In genomic region chr6:30556006-30556713, GRCh38 we compare ENCODE assay signal across 1 cellular context.
TF ChIP-seq lines count a peak whose summit lies in the region.

Gene GNL1, minus strand, starts transcription at chr6:30556489. Its CDS starts 286 bp downstream, at chr6:30556203.

TF ChIP-seq in HepG2, 621 proteins besides CTCF, POLR2A, EP300 and RAD21 (continued from another document and continues in another):
- TF ChIP-seq ZUFSP (CRISPR knock-in tag; IDR thresholded peaks at IDR 0.05; ENCODE audit: borderline replicate concordance) = no peak
- no peak for TF ChIP-seq ZNF737 (CRISPR knock-in tag; IDR thresholded peaks at IDR 0.05; ENCODE audit: borderline replicate concordance)
- peak; percentile 12; the same call in 1 of the 2 replicates for TF ChIP-seq NAIF1 (CRISPR knock-in tag; IDR thresholded peaks at IDR 0.05; ENCODE audit: borderline replicate concordance)
- TF ChIP-seq ZBTB34 (CRISPR knock-in tag; IDR thresholded peaks at IDR 0.05) = 0 out of 2 replicates have a peak, but pooled peaks have one; percentile 23
- no peak for TF ChIP-seq HNRNPL (IDR thresholded peaks at IDR 0.05; ENCODE audit: low read depth, low read length)
- TF ChIP-seq ZNF12 (CRISPR knock-in tag; IDR thresholded peaks at IDR 0.05) = 0 out of 2 replicates have a peak, but pooled peaks have one; percentile 8
- no peak for TF ChIP-seq LCORL (IDR thresholded peaks at IDR 0.05)
- peak; percentile 63; the same call in 1 of the 2 replicates for TF ChIP-seq LCORL (CRISPR knock-in tag; IDR thresholded peaks at IDR 0.05)
- peak; percentile 75; the same call in 1 of the 2 replicates for TF ChIP-seq BRD4 (CRISPR knock-in tag; IDR thresholded peaks at IDR 0.05)
- TF ChIP-seq SMAD3 (CRISPR knock-in tag; IDR thresholded peaks at IDR 0.05) = no peak
- peak; percentile 58; the same call in 1 of the 2 replicates for TF ChIP-seq ZNF724P (CRISPR knock-in tag; IDR thresholded peaks at IDR 0.05; ENCODE audit: borderline replicate concordance)
- TF ChIP-seq NFE2L1 (CRISPR knock-in tag; IDR thresholded peaks at IDR 0.05; ENCODE audit: borderline replicate concordance) = no peak
- TF ChIP-seq ZNF788 (CRISPR knock-in tag; IDR thresholded peaks at IDR 0.05; ENCODE audit: borderline replicate concordance) = peak; percentile 72
- no peak for TF ChIP-seq NFYC (CRISPR knock-in tag; IDR thresholded peaks at IDR 0.05)
- peak; percentile 32 for TF ChIP-seq TEAD3 (CRISPR knock-in tag; optimal IDR thresholded peaks at IDR 0.05; ENCODE audit: borderline replicate concordance)
- TF ChIP-seq ZNF468 (CRISPR knock-in tag; IDR thresholded peaks at IDR 0.05) = 0 out of 2 replicates have a peak, but pooled peaks have one; percentile 86
- no peak for TF ChIP-seq SRSF4 (IDR thresholded peaks at IDR 0.05; ENCODE audit: low read depth, low read length, poor library complexity, severe bottlenecking)
- TF ChIP-seq ZNF773 (CRISPR knock-in tag; IDR thresholded peaks at IDR 0.05; ENCODE audit: borderline replicate concordance) = 0 out of 2 replicates have a peak, but pooled peaks have one; percentile 71
- peak; percentile 91; the same call in 1 of the 2 replicates for TF ChIP-seq ZC3H13 (CRISPR knock-in tag; IDR thresholded peaks at IDR 0.05)
- TF ChIP-seq CREB3 (CRISPR knock-in tag; IDR thresholded peaks at IDR 0.05) = peak; percentile 81; the same call in 1 of the 2 replicates
- peak; percentile 51; the same call in 1 of the 2 replicates for TF ChIP-seq TFDP2 (CRISPR knock-in tag; IDR thresholded peaks at IDR 0.05)
- no peak; the same call in 1 of the 2 replicates for TF ChIP-seq BCL3 (CRISPR knock-in tag; IDR thresholded peaks at IDR 0.05)
- peak; percentile 56 for TF ChIP-seq AGO2 (optimal IDR thresholded peaks at IDR 0.05; ENCODE audit: low read depth, low read length)
- TF ChIP-seq SYNCRIP (IDR thresholded peaks at IDR 0.05; ENCODE audit: insufficient read depth, low read depth, low read length) = no peak
- TF ChIP-seq GABPB1 (CRISPR knock-in tag; IDR thresholded peaks at IDR 0.05) = peak; percentile 41; the same call in 1 of the 2 replicates
- no peak for TF ChIP-seq KLF9 (CRISPR knock-in tag; IDR thresholded peaks at IDR 0.05; ENCODE audit: low read depth)
- TF ChIP-seq ZNF280D (CRISPR knock-in tag; IDR thresholded peaks at IDR 0.05) = peak; percentile 50; the same call in 1 of the 2 replicates
- TF ChIP-seq ZKSCAN8 (CRISPR knock-in tag; IDR thresholded peaks at IDR 0.05; ENCODE audit: borderline replicate concordance) = peak; percentile 65; the same call in 1 of the 2 replicates
- 0 out of 2 replicates have a peak, but pooled peaks have one; percentile 61 for TF ChIP-seq ZNF674 (CRISPR knock-in tag; IDR thresholded peaks at IDR 0.05; ENCODE audit: low read depth)
- peak; percentile 16; the same call in 1 of the 2 replicates for TF ChIP-seq ERF (CRISPR knock-in tag; IDR thresholded peaks at IDR 0.05)
- TF ChIP-seq HOXD1 (CRISPR knock-in tag; IDR thresholded peaks at IDR 0.05) = peak; percentile 75
- 0 out of 2 replicates have a peak, but pooled peaks have one; percentile 73 for TF ChIP-seq IRF9 (CRISPR knock-in tag; IDR thresholded peaks at IDR 0.05; ENCODE audit: borderline replicate concordance)
- peak; percentile 65 for TF ChIP-seq ZNF350 (CRISPR knock-in tag; IDR thresholded peaks at IDR 0.05; ENCODE audit: borderline replicate concordance, low read depth)
- TF ChIP-seq DRAP1 (CRISPR knock-in tag; IDR thresholded peaks at IDR 0.05) = peak; percentile 94
- peak; percentile 27; the same call in 1 of the 2 replicates for TF ChIP-seq NCOR1 (IDR thresholded peaks at IDR 0.05; ENCODE audit: borderline replicate concordance, low read length)
- TF ChIP-seq KDM5A (IDR thresholded peaks at IDR 0.05; ENCODE audit: borderline replicate concordance, low read length) = peak; percentile 72; the same call in 1 of the 2 replicates
- TF ChIP-seq ZNF672 (CRISPR knock-in tag; IDR thresholded peaks at IDR 0.05) = no peak
- TF ChIP-seq ZNF564 (CRISPR knock-in tag; IDR thresholded peaks at IDR 0.05) = peak; percentile 72; the same call in 1 of the 2 replicates
- peak; percentile 65; the same call in 1 of the 2 replicates for TF ChIP-seq THAP8 (CRISPR knock-in tag; IDR thresholded peaks at IDR 0.05; ENCODE audit: borderline replicate concordance)
- no peak for TF ChIP-seq AFF4 (CRISPR knock-in tag; IDR thresholded peaks at IDR 0.05)
- peak; percentile 72; the same call in 1 of the 2 replicates for TF ChIP-seq SP1 (IDR thresholded peaks at IDR 0.05)
- peak; percentile 94 for TF ChIP-seq SP1 (CRISPR knock-in tag; IDR thresholded peaks at IDR 0.05)
- peak; percentile 88; the same call in 1 of the 2 replicates for TF ChIP-seq ZSCAN20 (CRISPR knock-in tag; IDR thresholded peaks at IDR 0.05; ENCODE audit: borderline replicate concordance)
- peak; percentile 60; the same call in 1 of the 2 replicates for TF ChIP-seq CENPT (CRISPR knock-in tag; IDR thresholded peaks at IDR 0.05; ENCODE audit: low read depth)
